Comparison of ENCODE assay signal across 10 cellular contexts in genomic region chr1:213983589-213984386, GRCh38. TPM values are rescaled to one million over a fixed set of nuclear protein-coding genes. Genes with fewer than 3 reads are reported as not detected.
DNase-seq lines count a peak whose midpoint lies in the region; ATAC-seq and TF ChIP-seq lines count a peak whose summit lies in the region.
"Had no signal": no experiment of that assay in that cellular context is flagged by ENCODE, and none has a peak within 500 bp of the region (broad histone marks: within the 10 kb centered on the region; RNA-seq: fewer than 3 reads in every experiment).

No MANE protein-coding gene starts in this region.

- ATAC-seq in GM21786 (IDR thresholded peaks at IDR 0.05; ENCODE audit: unreplicated experiment) = no peak
- ATAC-seq in HG03442 (IDR thresholded peaks at IDR 0.05; ENCODE audit: unreplicated experiment) = no peak
- ATAC-seq: effector memory CD8-positive, alpha-beta T cell had no signal

- H3K9me2 ChIP-seq in GM23248 (ENCODE audit: insufficient read depth) = no peaks in the 10 kb centered on the region

- H3K27ac Mint-ChIP-seq in endodermal cell (no peak overlapping the region), progenitor cell of endocrine pancreas (peak overlapping the region; percentile 85), MCF 10A (ENCODE audit: low read depth, unreplicated experiment) (no peak overlapping the region)
- H3K27ac Mint-ChIP-seq: effector memory CD8-positive, alpha-beta T cell had no signal

- DNase-seq in GM23248 = no peak
- peak; percentile 77 for DNase-seq in NCI-H2171 treated with DMSO at 0.1 percent for 48 hours (lab: John Stamatoyannopoulos, UW)
- DNase-seq in endodermal cell = peak; percentile 75
- DNase-seq in progenitor cell of endocrine pancreas (ENCODE audit: low spot score, unreplicated experiment) = no peak
- DNase-seq in MCF 10A (ENCODE audit: unreplicated experiment) = no peak
- no peak for DNase-seq in activated CD4-positive, alpha-beta T cell treated with anti-CD3 and anti-CD28 coated beads for 1 hour
- DNase-seq: effector memory CD8-positive, alpha-beta T cell had no signal

- 0 out of 2 replicates have a peak overlapping the region, but pooled peaks have one; percentile 33 for H2AFZ ChIP-seq in GM23248
- H2AFZ ChIP-seq: parathyroid adenoma had no signal

- no peak overlapping the region for H3K27ac ChIP-seq in GM23248
- no peak overlapping the region for H3K27ac ChIP-seq in endodermal cell (ENCODE audit: low read depth, low read length)
- H3K27ac ChIP-seq: parathyroid adenoma had no signal

- H3K36me3 Mint-ChIP-seq in endodermal cell (ENCODE audit: low read depth) (no peaks in the 10 kb centered on the region), progenitor cell of endocrine pancreas (ENCODE audit: insufficient read depth) (no peaks in the 10 kb centered on the region), MCF 10A (ENCODE audit: insufficient read depth, unreplicated experiment) (no peaks in the 10 kb centered on the region)

- H3K27me3 Mint-ChIP-seq in endodermal cell (ENCODE audit: insufficient read depth) (peaks cover 93% of the 10 kb centered on the region), progenitor cell of endocrine pancreas (peaks cover 54% of the 10 kb centered on the region), MCF 10A (ENCODE audit: insufficient read depth, unreplicated experiment) (peaks cover 87% of the 10 kb centered on the region)

- WGBS in GM23248 (ENCODE audit: low coverage in 1 of 2, low lambda C conversion rate in 2 of 2, missing lambda C conversion rate in 2 of 2), 2 experiments = 54 to 56% methylated on average over 31 of the region's 31 CpGs
- 2 to 3% methylated on average over 10 to 31 of the region's 31 CpGs for WGBS in endodermal cell (ENCODE audit: insufficient coverage in 1 of 2, insufficient read length in 1 of 2), 2 experiments

- H3K9me3 Mint-ChIP-seq in endodermal cell (no peaks in the 10 kb centered on the region), progenitor cell of endocrine pancreas (ENCODE audit: low read depth) (no peaks in the 10 kb centered on the region), MCF 10A (ENCODE audit: unreplicated experiment) (no peaks in the 10 kb centered on the region)

- H3K4me1 Mint-ChIP-seq in endodermal cell (peaks cover 47% of the 10 kb centered on the region), progenitor cell of endocrine pancreas (ENCODE audit: low read depth) (peaks cover 40% of the 10 kb centered on the region), MCF 10A (ENCODE audit: insufficient read depth, unreplicated experiment) (peaks cover 7% of the 10 kb centered on the region)

- no peak overlapping the region for H3K4me2 ChIP-seq in GM23248 (ENCODE audit: unreplicated experiment)

- H3K36me3 ChIP-seq in GM23248 (ENCODE audit: low read depth) = no peaks in the 10 kb centered on the region
- no peaks in the 10 kb centered on the region for H3K36me3 ChIP-seq in endodermal cell (ENCODE audit: control insufficient read depth, insufficient read depth, low read length)

- POLR2A ChIA-PET in MCF 10A (lab: Yijun Ruan, JAX) = no interaction called here

- H3K79me2 ChIP-seq in GM23248 (ENCODE audit: insufficient read depth) = no peaks in the 10 kb centered on the region
- H3K79me2 ChIP-seq: parathyroid adenoma had no signal

- H4K20me1 ChIP-seq in GM23248 (ENCODE audit: insufficient read depth) = no peaks in the 10 kb centered on the region

- CTCF ChIA-PET in MCF 10A (lab: Yijun Ruan, JAX) = no interaction called here

- in situ Hi-C loops in GM23248 (cut with MboI) = no loop called here

- intact Hi-C loops in MCF 10A (cut with micrococcal nuclease) = no loop called here

- TF ChIP-seq CTCF in endodermal cell (conservative IDR thresholded peaks at IDR 0.05) (no peak), progenitor cell of endocrine pancreas (IDR thresholded peaks at IDR 0.05; ENCODE audit: unreplicated experiment) (no peak), MCF 10A (IDR thresholded peaks at IDR 0.05; ENCODE audit: unreplicated experiment) (no peak)

- H3K27me3 ChIP-seq in GM23248 (replicated peaks; ENCODE audit: insufficient read depth) = peaks cover 70% of the 10 kb centered on the region
- H3K27me3 ChIP-seq in endodermal cell (ENCODE audit: control insufficient read depth, insufficient read depth, low read length, poor library complexity, severe bottlenecking) = peaks cover 87% of the 10 kb centered on the region

- H3K4me1 ChIP-seq in GM23248 (ENCODE audit: insufficient read depth) (no peaks in the 10 kb centered on the region), endodermal cell (ENCODE audit: control insufficient read depth, insufficient read depth, low read length) (peaks cover 20% of the 10 kb centered on the region)
- H3K4me1 ChIP-seq: parathyroid adenoma had no signal

- no peak overlapping the region for H3K4me3 ChIP-seq in GM23248
- peak overlapping the region; percentile 73 for H3K4me3 ChIP-seq in endodermal cell (ENCODE audit: low read length)

- no peak overlapping the region for H3K9ac ChIP-seq in GM23248
- H3K9ac ChIP-seq in endodermal cell (ENCODE audit: extremely low read depth, low read length, poor library complexity, severe bottlenecking) = no peak overlapping the region
- H3K9ac ChIP-seq: parathyroid adenoma had no signal

- no peaks in the 10 kb centered on the region for H3F3A ChIP-seq in GM23248 (ENCODE audit: insufficient read depth)

- H3K9me3 ChIP-seq in GM23248 (ENCODE audit: low read depth) = no peaks in the 10 kb centered on the region
- no peaks in the 10 kb centered on the region for H3K9me3 ChIP-seq in endodermal cell (ENCODE audit: control insufficient read depth, low read length)

- H3K4me3 Mint-ChIP-seq in endodermal cell (peak overlapping the region; percentile 78), progenitor cell of endocrine pancreas (ENCODE audit: low read depth) (peak overlapping the region; percentile 98), MCF 10A (ENCODE audit: unreplicated experiment) (no peak overlapping the region)
- H3K4me3 Mint-ChIP-seq: effector memory CD8-positive, alpha-beta T cell had no signal

- no TSS peak for BruUV-seq in MCF 10A (replicated peaks; lab: Mats Ljungman, UMichigan)

RNA-seq across cellular contexts. Expression of gene PROX1, which starts 4.0 kb away (rescaled TPM):
- total RNA-seq in GM23248 (2014; rRNA removed; shearing (Covaris generic)) = under 0.01 and 0.13 TPM in 2 replicates
- 0.20 and 0.35 TPM in 2 replicates for polyA plus RNA-seq in GM23248 (2016; fragmentation: Nextera tagmentation; extraction: Ambion mirVana)
- total RNA-seq in endodermal cell = 1 to 10 TPM; 1.5 to 3.9 TPM
- polyA plus RNA-seq in endodermal cell (2013, experiment 1 of 2) = 6.0 TPM
- 4.8 TPM for polyA plus RNA-seq in endodermal cell (2013, experiment 2 of 2)
- 63.2 and 73.9 TPM in 2 replicates for total RNA-seq in progenitor cell of endocrine pancreas
- total RNA-seq in MCF 10A (2022) = 0.61 TPM in 2 replicates

Comparison
In these comparisons a context has a peak if more than half of its experiments do, and no peak if none do; other contexts are left out.
1. DNase-seq: peak in NCI-H2171 treated with DMSO at 0.1 percent for 48 hours (single experiment) and endodermal cell (single experiment); none in GM23248 (single experiment), progenitor cell of endocrine pancreas (single experiment), MCF 10A (single experiment) and activated CD4-positive, alpha-beta T cell treated with anti-CD3 and anti-CD28 coated beads for 1 hour (single experiment).
2. RNA of gene PROX1, which starts 4.0 kb away (total RNA-seq): 63.2 to 73.9 TPM in progenitor cell of endocrine pancreas; 1.5 to 3.9 TPM in endodermal cell, 0.61 TPM in MCF 10A and under 0.01 to 0.13 TPM in GM23248; every median in the first group is over 10 times any median in the second.